ENCODE assay signal across 9 cellular contexts in the genomic region with DNA sequence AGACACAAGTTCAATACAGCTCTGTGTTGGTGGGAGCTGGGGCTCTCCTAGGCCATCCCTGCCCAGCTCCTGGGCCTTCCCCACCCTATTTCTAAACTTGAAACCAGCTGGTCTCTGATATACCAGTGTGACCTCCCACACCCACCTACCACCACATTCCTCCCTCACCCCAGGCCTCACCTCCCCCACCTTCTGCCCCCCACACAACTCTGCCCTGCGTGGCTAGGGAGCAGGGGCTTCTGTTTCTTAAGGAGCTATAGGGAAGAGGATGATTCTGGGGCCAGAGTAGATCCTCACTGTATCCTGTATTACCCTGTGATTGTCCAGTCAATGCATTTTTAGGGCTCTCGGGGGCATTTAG. TPM values are rescaled to one million over a fixed set of nuclear protein-coding genes. Genes with fewer than 3 reads are reported as not detected.
DNase-seq lines count a peak whose midpoint lies in the region; ATAC-seq and TF ChIP-seq lines count a peak whose summit lies in the region.
"Had no signal": no experiment of that assay in that cellular context is flagged by ENCODE, and none has a peak within 500 bp of the region (broad histone marks: within the 10 kb centered on the region; RNA-seq: fewer than 3 reads in every experiment).

No MANE protein-coding gene starts in this region.

- no peak for TF ChIP-seq POLR2A in HCT116 (IDR thresholded peaks at IDR 0.05; ENCODE audit: borderline replicate concordance, extremely low read depth, insufficient read depth, insufficient read length)

- H3K79me2 ChIP-seq in HCT116 (ENCODE audit: insufficient read depth, low read length), result peaks cover 55% of the 10 kb centered on the region

- RAD21 ChIA-PET in HCT116 (lab: Charles Lee; ENCODE audit: low non-redundant PET in 1 of 2, low total read pairs in 2 of 2, uncharacterized antibody in 2 of 2, unreplicated experiment in 2 of 2), result interaction anchor here in 1 of 2 experiments (0.8 kb wide), 2 partner anchors 18 to 29 kb away, joined by 3 read pairs; no protein-coding TSS in a partner anchor

- H2AFZ ChIP-seq in HCT116 (ENCODE audit: low read depth, low read length, poor library complexity, severe bottlenecking), result no peak overlapping the region

- peak overlapping the region; percentile 99 for H3K27ac Mint-ChIP-seq in WTC11
- peak overlapping the region; percentile 93 for H3K27ac Mint-ChIP-seq in stimulated activated naive CD8-positive, alpha-beta T cell treated with anti-CD3 and anti-CD28 coated beads, Interleukin-15, Interleukin-2, amounts not matched to agents 100 ng/mL and 50 ng/mL, for 24 hours

- no peaks in the 10 kb centered on the region for H3K9me2 ChIP-seq in HCT116 (ENCODE audit: insufficient read depth)

- intact Hi-C loops in HCT116 (cut with micrococcal nuclease) (loop anchor here (1.0 kb wide), 3 partner anchors 18 to 65 kb away; a partner anchor contains a TSS), right cardiac atrium (cut with DNase I) (loop anchor here in 2 of 4 donors (1.0 to 2.0 kb wide), 2 partner anchors 16 to 18 kb away; a partner anchor contains a TSS)

- H3K4me3 ChIP-seq in HCT116 (replicated peaks in 1 of 2; ENCODE audit: low read depth in 1 of 2, low read length in 2 of 2) (peak overlapping the region; percentile 65 to 90), right cardiac atrium (ENCODE audit: low read length) (peak overlapping the region; percentile 23)

- no peak for TF ChIP-seq CTCF in HCT116 (IDR thresholded peaks at IDR 0.05 in 2 of 3, conservative IDR thresholded peaks at IDR 0.05 in 1 of 3; ENCODE audit: borderline replicate concordance in 1 of 3, insufficient read depth in 1 of 3, low read depth in 2 of 3, low read length in 2 of 3)
- TF ChIP-seq CTCF in WTC11 (IDR thresholded peaks at IDR 0.05), result no peak

- peak overlapping the region; percentile 94 for H3K4me2 ChIP-seq in HCT116 (ENCODE audit: low read length)

- peak overlapping the region; percentile 99 for H3K27ac ChIP-seq in HCT116 (ENCODE audit: low read depth, low read length)
- H3K27ac ChIP-seq in right cardiac atrium (ENCODE audit: low read length), result peak overlapping the region; percentile 90

- BruUV-seq in HCT116 (replicated peaks; lab: Mats Ljungman, UMichigan), result TSS peak; percentile 88

- H3K9ac ChIP-seq in HCT116 (ENCODE audit: low read length), result peak overlapping the region; percentile 87

- H3K4me3 Mint-ChIP-seq in WTC11, result peak overlapping the region; percentile 26; the same call in 1 of the 2 replicates
- peak overlapping the region; percentile 86 for H3K4me3 Mint-ChIP-seq in stimulated activated naive CD8-positive, alpha-beta T cell treated with anti-CD3 and anti-CD28 coated beads, Interleukin-15, Interleukin-2, amounts not matched to agents 100 ng/mL and 50 ng/mL, for 24 hours

- CTCF ChIA-PET in HCT116 (lab: Charles Lee) (interaction anchor here (0.7 to 4.2 kb wide), 8 partner anchors 16 to 199 kb away, joined by 3 to 28 read pairs (median 16); a partner anchor contains a TSS), WTC11 (lab: Charles Lee) (interaction anchor here (0.6 to 12.6 kb wide), 12 partner anchors 8 to 259 kb away, joined by 3 to 437 read pairs (median 25); a partner anchor contains a TSS)

- peaks cover 41% of the 10 kb centered on the region for H3K27me3 Mint-ChIP-seq in WTC11 (ENCODE audit: low read depth)
- H3K27me3 Mint-ChIP-seq in stimulated activated naive CD8-positive, alpha-beta T cell treated with anti-CD3 and anti-CD28 coated beads, Interleukin-15, Interleukin-2, amounts not matched to agents 100 ng/mL and 50 ng/mL, for 24 hours, result peaks cover 19% of the 10 kb centered on the region

- 60% methylated on average over 2 of the region's 2 CpGs for WGBS in right cardiac atrium

- H3K36me3 Mint-ChIP-seq in WTC11, result no peaks in the 10 kb centered on the region
- H3K36me3 Mint-ChIP-seq in stimulated activated naive CD8-positive, alpha-beta T cell treated with anti-CD3 and anti-CD28 coated beads, Interleukin-15, Interleukin-2, amounts not matched to agents 100 ng/mL and 50 ng/mL, for 24 hours (ENCODE audit: low read depth), result no peaks in the 10 kb centered on the region
- H3K36me3 Mint-ChIP-seq: naive thymus-derived CD8-positive, alpha-beta T cell had no signal

- H3K36me3 ChIP-seq in HCT116 (ENCODE audit: control insufficient read depth in 1 of 2, insufficient read depth in 2 of 2, low read length in 2 of 2), result peaks cover 2 to 12% of the 10 kb centered on the region in 2 experiments; a peak in 1 of 4 replicates

- DNase-seq in HCT116 (ENCODE audit: low read depth, low spot score), result no peak
- DNase-seq in WTC11 (ENCODE audit: low spot score), result no peak
- DNase-seq in right cardiac atrium, result peak in 1 of 3 donors; percentile 26
- DNase-seq in NCI-H1105 (lab: John Stamatoyannopoulos, UW), result no peak

- POLR2A ChIA-PET in HCT116 (lab: Charles Lee) (interaction anchor here (0.6 to 3.4 kb wide), 21 partner anchors 9 to 211 kb away, joined by 3 to 33 read pairs (median 4); a partner anchor contains a TSS), WTC11 (lab: Charles Lee) (interaction anchor here (0.6 to 8.2 kb wide), 6 partner anchors 10 to 263 kb away, joined by 4 to 150 read pairs (median 6); a partner anchor contains a TSS)

- H3K9me3 ChIP-seq in HCT116 (ENCODE audit: control insufficient read depth in 1 of 2, insufficient read depth in 1 of 2, low read depth in 1 of 2, low read length in 2 of 2), result no peaks in the 10 kb centered on the region
- no peaks in the 10 kb centered on the region for H3K9me3 ChIP-seq in right cardiac atrium (ENCODE audit: control insufficient read depth, low read length)

- no peaks in the 10 kb centered on the region for H3K27me3 ChIP-seq in HCT116 (ENCODE audit: insufficient read depth, low read length)
- no peaks in the 10 kb centered on the region for H3K27me3 ChIP-seq in right cardiac atrium (ENCODE audit: control insufficient read depth, insufficient read depth)

- H3K4me1 ChIP-seq in HCT116 (ENCODE audit: control insufficient read depth in 1 of 2, insufficient read depth in 2 of 2, low read length in 2 of 2) (peaks cover 51 to 79% of the 10 kb centered on the region in 2 experiments), right cardiac atrium (ENCODE audit: control insufficient read depth, insufficient read depth, low read length) (peaks cover 45% of the 10 kb centered on the region)

- peak; percentile 12 for ATAC-seq in HCT116
- ATAC-seq in WTC11, result no peak
- no peak for ATAC-seq in right cardiac atrium
- no peak for ATAC-seq in GM19395 (IDR thresholded peaks at IDR 0.05; ENCODE audit: unreplicated experiment)
- ATAC-seq in GM21515 (IDR thresholded peaks at IDR 0.05; ENCODE audit: unreplicated experiment), result no peak
- ATAC-seq in GM21576 (IDR thresholded peaks at IDR 0.05; ENCODE audit: unreplicated experiment), result no peak

- peaks cover 84% of the 10 kb centered on the region for H3K4me1 Mint-ChIP-seq in WTC11
- peaks cover 54% of the 10 kb centered on the region for H3K4me1 Mint-ChIP-seq in stimulated activated naive CD8-positive, alpha-beta T cell treated with anti-CD3 and anti-CD28 coated beads, Interleukin-15, Interleukin-2, amounts not matched to agents 100 ng/mL and 50 ng/mL, for 24 hours (ENCODE audit: low read depth)

- no peaks in the 10 kb centered on the region for H3K9me3 Mint-ChIP-seq in WTC11
- H3K9me3 Mint-ChIP-seq in stimulated activated naive CD8-positive, alpha-beta T cell treated with anti-CD3 and anti-CD28 coated beads, Interleukin-15, Interleukin-2, amounts not matched to agents 100 ng/mL and 50 ng/mL, for 24 hours, result no peaks in the 10 kb centered on the region
- H3K9me3 Mint-ChIP-seq: naive thymus-derived CD8-positive, alpha-beta T cell had no signal

- no peak for TF ChIP-seq RAD21 in HCT116 (IDR thresholded peaks at IDR 0.05; ENCODE audit: low read depth)

- peaks cover 5% of the 10 kb centered on the region; the same call in 1 of the 2 replicates for H4K20me1 ChIP-seq in HCT116 (ENCODE audit: insufficient read depth)

TF ChIP-seq in HCT116, 20 proteins besides CTCF, POLR2A, EP300 and RAD21:
- TF ChIP-seq FOSL1 (IDR thresholded peaks at IDR 0.05; ENCODE audit: low read depth) (no peak), ELF1 (IDR thresholded peaks at IDR 0.05; ENCODE audit: borderline replicate concordance, low read depth) (no peak), EZH2phosphoT487 (IDR thresholded peaks at IDR 0.05; ENCODE audit: borderline replicate concordance) (no peak), YY1 (IDR thresholded peaks at IDR 0.05; ENCODE audit: extremely low read depth, insufficient replicate concordance, low read depth, low read length) (no peak), JUND (IDR thresholded peaks at IDR 0.05) (no peak)

TF ChIP-seq in WTC11, 78 proteins besides CTCF, POLR2A, EP300 and RAD21 (continues in another document):
- TF ChIP-seq FOXJ3 (CRISPR knock-in tag; IDR thresholded peaks at IDR 0.05; ENCODE audit: borderline replicate concordance) (no peak), ZNF317 (CRISPR knock-in tag; IDR thresholded peaks at IDR 0.05; ENCODE audit: borderline replicate concordance, low read depth) (no peak), SOX15 (CRISPR knock-in tag; IDR thresholded peaks at IDR 0.05) (no peak)

RNA-seq across cellular contexts. Expression of a gene that starts 16.5 kb away (rescaled TPM):
- total RNA-seq in HCT116 (2021; ENCODE audit: unreplicated experiment) (8.4 TPM), WTC11 (2021) (103 to 127 TPM (median 104 TPM) in 3 replicates), right cardiac atrium (100 to 1,000 TPM; 146 to 282 (median 170) TPM)
- 3.6 and 5.2 TPM in 2 replicates for polyA plus RNA-seq in HCT116 (2012)
- polyA plus RNA-seq in right cardiac atrium, result 257 TPM
- total RNA-seq: naive thymus-derived CD8-positive, alpha-beta T cell had no signal
- polyA plus RNA-seq: naive thymus-derived CD8-positive, alpha-beta T cell had no signal

RNA-seq across cellular contexts. Expression of a gene that starts 18.8 kb away (rescaled TPM):
- total RNA-seq in HCT116 (2021; ENCODE audit: unreplicated experiment) (not detected), WTC11 (2021) (2.5 to 3.7 TPM (median 3.6 TPM) in 3 replicates), right cardiac atrium (under 1 TPM in 2 of 4 donors, not detected in 2; 0.23 to 0.29 TPM)
- polyA plus RNA-seq in HCT116 (2012), result 0.23 and 0.26 TPM in 2 replicates
- polyA plus RNA-seq in right cardiac atrium, result 0.20 TPM
- total RNA-seq: naive thymus-derived CD8-positive, alpha-beta T cell had no signal
- polyA plus RNA-seq: naive thymus-derived CD8-positive, alpha-beta T cell had no signal

RNA-seq across cellular contexts. Expression of a gene that starts 41.5 kb away (rescaled TPM):
- total RNA-seq in HCT116 (2021; ENCODE audit: unreplicated experiment) (0.54 TPM), WTC11 (2021) (1.1 to 1.3 TPM (median 1.2 TPM) in 3 replicates), right cardiac atrium (1 to 10 TPM in 2 of 4 donors, under 1 TPM in 2; 0.53 to 1.2 (median 1.1) TPM)
- polyA plus RNA-seq in HCT116 (2012), result 0.47 and 0.60 TPM in 2 replicates
- 2.0 TPM for polyA plus RNA-seq in right cardiac atrium
- polyA plus RNA-seq: naive thymus-derived CD8-positive, alpha-beta T cell had no signal

RNA-seq across cellular contexts. Expression of a gene that starts 44.7 kb away (rescaled TPM):
- total RNA-seq in HCT116 (2021; ENCODE audit: unreplicated experiment) (209 TPM), WTC11 (2021) (135 to 195 TPM (median 186 TPM) in 3 replicates), right cardiac atrium (1 to 10 TPM in 1 of 4 donors, under 1 TPM in 3; 0.71 to 1.6 (median 0.75) TPM)
- 360 and 403 TPM in 2 replicates for polyA plus RNA-seq in HCT116 (2012)
- 1.3 TPM for polyA plus RNA-seq in right cardiac atrium
- polyA plus RNA-seq: naive thymus-derived CD8-positive, alpha-beta T cell had no signal

RNA-seq across cellular contexts. Expression of a gene that starts 59.5 kb away (rescaled TPM):
- total RNA-seq in HCT116 (2021; ENCODE audit: unreplicated experiment) (39.4 TPM), WTC11 (2021) (37.1 to 50.1 TPM (median 38.2 TPM) in 3 replicates), right cardiac atrium (10 to 100 TPM; 13.4 to 21.6 (median 14.5) TPM)
- 24.9 and 33.0 TPM in 2 replicates for polyA plus RNA-seq in HCT116 (2012)
- 14.7 TPM for polyA plus RNA-seq in right cardiac atrium

Comparison
In these comparisons a context has a peak if more than half of its experiments do, and no peak if none do; other contexts are left out.
1. RNA of a gene that starts 16.5 kb away (total RNA-seq): 146 to 282 TPM in right cardiac atrium and 103 to 127 TPM in WTC11; 8.4 TPM in HCT116 (single experiment); every median in the first group is over 10 times any median in the second.